ENCODE assay signal across 16 cellular contexts in genomic region chr21:37415938-37416337, GRCh38. TPM values are rescaled to one million over a fixed set of nuclear protein-coding genes. Genes with fewer than 3 reads are reported as not detected.
DNase-seq lines count a peak whose midpoint lies in the region; ATAC-seq and TF ChIP-seq lines count a peak whose summit lies in the region.
"Had no signal": no experiment of that assay in that cellular context is flagged by ENCODE, and none has a peak within 500 bp of the region (broad histone marks: within the 10 kb centered on the region; RNA-seq: fewer than 3 reads in every experiment).

No MANE protein-coding gene starts in this region.

- CTCF ChIA-PET in T-cell (lab: Charles Lee): interaction anchor here in 1 of 2 donors (0.9 kb wide), 1 partner anchor 8 kb away, joined by 4 read pairs; no protein-coding TSS in a partner anchor

- in situ Hi-C loops in gastrocnemius medialis (cut with MboI; ENCODE audit: low sequenced_read_pairs in 4 of 4): no loop called here

- H3K4me1 Mint-ChIP-seq in activated T-cell treated with anti-CD3 and anti-CD28 coated beads, Interleukin-2, amount 50 U/mL, for 24 hours (ENCODE audit: low read depth): peaks cover 89% of the 10 kb centered on the region
- H3K4me1 Mint-ChIP-seq in T-cell: peaks cover 91 to 94% (median 93%) of the 10 kb centered on the region in 3 donors
- H3K4me1 Mint-ChIP-seq in immature natural killer cell: peaks cover 81 to 97% of the 10 kb centered on the region in 2 donors

- no peaks in the 10 kb centered on the region for H3K27me3 Mint-ChIP-seq in activated T-cell treated with anti-CD3 and anti-CD28 coated beads, Interleukin-2, amount 50 U/mL, for 24 hours
- H3K27me3 Mint-ChIP-seq in T-cell: no peaks in the 10 kb centered on the region
- peaks cover 0 to 2% (median 2%) of the 10 kb centered on the region in 3 donors for H3K27me3 Mint-ChIP-seq in immature natural killer cell (ENCODE audit: low read depth in 3 of 3)

- POLR2A ChIA-PET in T-cell (lab: Charles Lee): interaction anchor here in 1 of 2 donors (0.7 kb wide), 1 partner anchor 164 kb away, joined by 3 read pairs; no protein-coding TSS in a partner anchor

- intact Hi-C loops in gastrocnemius medialis (cut with DNase I; ENCODE audit: low total_unique reads): no loop called here

- ATAC-seq in T-cell (replicated peaks in 1 of 4): no peak
- peak; percentile 83 to 97 for ATAC-seq in gastrocnemius medialis
- ATAC-seq in activated CD4-positive, CD25-positive, alpha-beta regulatory T cell treated with anti-CD3 and anti-CD28 coated beads, Interleukin-2, amount 50 U/mL, for 24 hours: no peak
- ATAC-seq in HG02678 (IDR thresholded peaks at IDR 0.05; ENCODE audit: unreplicated experiment): no peak

- peaks cover 23% of the 10 kb centered on the region for H3K36me3 Mint-ChIP-seq in activated T-cell treated with anti-CD3 and anti-CD28 coated beads, Interleukin-2, amount 50 U/mL, for 24 hours (ENCODE audit: low read depth)
- H3K36me3 Mint-ChIP-seq in T-cell (peaks cover 8% of the 10 kb centered on the region), immature natural killer cell (no peaks in the 10 kb centered on the region)

- no peaks in the 10 kb centered on the region for H3K9me3 ChIP-seq in gastrocnemius medialis
- H3K9me3 ChIP-seq: lower lobe of right lung, prostate gland had no signal

- TF ChIP-seq POLR2A in gastrocnemius medialis (IDR thresholded peaks at IDR 0.05): no peak

- no peaks in the 10 kb centered on the region for H3K36me3 ChIP-seq in gastrocnemius medialis
- H3K36me3 ChIP-seq: lower lobe of right lung, prostate gland had no signal

- H3K4me3 Mint-ChIP-seq in activated T-cell treated with anti-CD3 and anti-CD28 coated beads, Interleukin-2, amount 50 U/mL, for 24 hours: no peak overlapping the region
- H3K4me3 Mint-ChIP-seq in T-cell (peak overlapping the region in 1 of 3 donors; percentile 15), immature natural killer cell (peak overlapping the region; percentile 24 to 48 (median 37))

- H3K4me3 ChIP-seq in gastrocnemius medialis: no peak overlapping the region
- H3K4me3 ChIP-seq: lower lobe of right lung, prostate gland had no signal

- peak overlapping the region; percentile 46 for H3K27ac Mint-ChIP-seq in activated T-cell treated with anti-CD3 and anti-CD28 coated beads, Interleukin-2, amount 50 U/mL, for 24 hours
- H3K27ac Mint-ChIP-seq in T-cell (peak overlapping the region; percentile 4 to 50), immature natural killer cell (peak overlapping the region; percentile 5 to 79 (median 66))

- TF ChIP-seq CTCF in gastrocnemius medialis (IDR thresholded peaks at IDR 0.05 in 4 of 5, conservative IDR thresholded peaks at IDR 0.05 in 1 of 5): no peak

- H3K27me3 ChIP-seq in gastrocnemius medialis: no peaks in the 10 kb centered on the region

- peak overlapping the region; percentile 74 to 82 (median 78) for H3K27ac ChIP-seq in gastrocnemius medialis
- H3K27ac ChIP-seq: lower lobe of right lung, prostate gland had no signal

- no peak for DNase-seq in activated T-cell treated with anti-CD3 and anti-CD28 coated beads, Interleukin-2, amount 50 U/mL, for 24 hours
- no peak for DNase-seq in activated T-cell treated with anti-CD3 and anti-CD28 coated beads, Interleukin-2, amount 50 U/mL, for 1 hour
- DNase-seq in T-cell (no peak), immature natural killer cell (no peak), gastrocnemius medialis (no peak), LoVo (ENCODE audit: low spot score) (no peak)
- DNase-seq: activated CD4-positive, CD25-positive, alpha-beta regulatory T cell; caudate nucleus; effector CD4-positive, alpha-beta T cell; KBM-7; lower lobe of right lung; NCI-H1092 treated with DMSO at 0.1 percent for 48 hours; NCI-H2171 had no signal

- H3K4me1 ChIP-seq in gastrocnemius medialis: peaks cover 92 to 93% of the 10 kb centered on the region in 2 donors

- H3K9me3 Mint-ChIP-seq in activated T-cell treated with anti-CD3 and anti-CD28 coated beads, Interleukin-2, amount 50 U/mL, for 24 hours: no peaks in the 10 kb centered on the region
- H3K9me3 Mint-ChIP-seq in T-cell: no peaks in the 10 kb centered on the region
- H3K9me3 Mint-ChIP-seq in immature natural killer cell: no peaks in the 10 kb centered on the region

RNA-seq across cellular contexts. Expression of gene DYRK1A, which starts 49.4 kb away (rescaled TPM):
- total RNA-seq in T-cell (100 to 1,000 TPM; 113 to 149 (median 115) TPM), gastrocnemius medialis (100 to 1,000 TPM in 2 of 4 donors, 10 to 100 TPM in 2; 81.0 to 115 (median 95.3) TPM)
- 1 to 10 TPM; 1.8 to 4.8 (median 4.0) TPM for polyA plus RNA-seq in immature natural killer cell

Comparison
In these comparisons a context has a peak if more than half of its experiments do, and no peak if none do; other contexts are left out.
1. ATAC-seq: peak in gastrocnemius medialis (2 of 2); none in T-cell (0 of 4), activated CD4-positive, CD25-positive, alpha-beta regulatory T cell treated with anti-CD3 and anti-CD28 coated beads, Interleukin-2, amount 50 U/mL, for 24 hours (0 of 2) and HG02678 (single experiment).
2. Peak in every context shown above with its lines, with median percentiles within 50 percentile points of each other: H3K27ac Mint-ChIP-seq.